ENCODE assay signal across 9 cellular contexts in the genomic region with DNA sequence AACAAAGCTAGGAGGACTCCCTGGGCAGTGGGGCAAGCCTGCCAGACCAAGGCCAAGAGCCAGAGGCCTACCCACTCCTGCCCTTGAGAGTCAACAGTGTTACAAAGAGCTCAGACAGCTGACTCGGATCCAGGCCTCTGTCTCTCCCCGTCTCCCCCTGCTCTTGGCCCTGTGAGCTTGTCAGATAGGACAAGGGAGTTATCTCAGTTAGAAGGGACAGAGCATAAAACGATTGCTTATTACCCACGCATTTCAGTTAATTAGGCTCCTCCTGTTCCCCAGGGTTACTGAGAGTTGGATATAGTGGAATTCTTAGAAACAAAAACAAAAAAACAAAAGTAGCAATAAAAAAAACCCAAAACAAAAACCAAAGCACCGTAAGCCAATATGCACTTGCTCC. TPM values are rescaled to one million over a fixed set of nuclear protein-coding genes. Genes with fewer than 3 reads are reported as not detected.
DNase-seq lines count a peak whose midpoint lies in the region; ATAC-seq and TF ChIP-seq lines count a peak whose summit lies in the region.
"Had no signal": no experiment of that assay in that cellular context is flagged by ENCODE, and none has a peak within 500 bp of the region (broad histone marks: within the 10 kb centered on the region; RNA-seq: fewer than 3 reads in every experiment).

No MANE protein-coding gene starts in this region.

- H3K4me1 ChIP-seq in CD8-positive, alpha-beta memory T cell (ENCODE audit: insufficient read depth, low read length): peaks cover 58% of the 10 kb centered on the region
- peaks cover 0 to 56% (median 26%) of the 10 kb centered on the region in 3 donors for H3K4me1 ChIP-seq in esophagus squamous epithelium

- peak overlapping the region; percentile 81 to 96 (median 89) for H3K27ac Mint-ChIP-seq in CD8-positive, alpha-beta memory T cell

- no peaks in the 10 kb centered on the region for H3K9me3 Mint-ChIP-seq in CD8-positive, alpha-beta memory T cell

- no peak for ATAC-seq in HG02763 (IDR thresholded peaks at IDR 0.05; ENCODE audit: unreplicated experiment)

- POLR2A ChIA-PET in CD8-positive, alpha-beta memory T cell (lab: Charles Lee): interaction anchor here (0.6 to 2.0 kb wide), 2 partner anchors 37 to 98 kb away, joined by 3 to 4 read pairs; a partner anchor contains a TSS
- POLR2A ChIA-PET in HEK293T (lab: Yijun Ruan, JAX): interaction anchor here (0.6 to 1.6 kb wide), 2 partner anchors 42 to 65 kb away, joined by 3 read pairs; no protein-coding TSS in a partner anchor

- intact Hi-C loops in esophagus squamous epithelium (cut with DNase I): no loop called here

- H3K27ac ChIP-seq in CD8-positive, alpha-beta memory T cell (ENCODE audit: low read depth, low read length): peak overlapping the region; percentile 65
- peak overlapping the region in 2 of 4 donors; percentile 87 to 92 for H3K27ac ChIP-seq in esophagus squamous epithelium
- H3K27ac ChIP-seq: neutrophil had no signal

- H3K36me3 Mint-ChIP-seq in CD8-positive, alpha-beta memory T cell: peaks cover 10 to 35% (median 10%) of the 10 kb centered on the region in 3 donors

- no peak for TF ChIP-seq POLR2A in esophagus squamous epithelium (IDR thresholded peaks at IDR 0.05)

- no peak for TF ChIP-seq CTCF in esophagus squamous epithelium (IDR thresholded peaks at IDR 0.05)

- no peaks in the 10 kb centered on the region for H3K9me3 ChIP-seq in CD8-positive, alpha-beta memory T cell (ENCODE audit: low read length)
- no peaks in the 10 kb centered on the region for H3K9me3 ChIP-seq in esophagus squamous epithelium
- H3K9me3 ChIP-seq: neutrophil had no signal

- peak overlapping the region; percentile 86 to 95 (median 93) for H3K4me3 Mint-ChIP-seq in CD8-positive, alpha-beta memory T cell

- peak overlapping the region; percentile 89 for H3K4me3 ChIP-seq in CD8-positive, alpha-beta memory T cell (ENCODE audit: low read length)
- H3K4me3 ChIP-seq in esophagus squamous epithelium: peak overlapping the region in 3 of 4 donors; percentile 72 to 97 (median 94)

- H3K36me3 ChIP-seq in CD8-positive, alpha-beta memory T cell (ENCODE audit: insufficient read depth, low read length): no peaks in the 10 kb centered on the region
- H3K36me3 ChIP-seq in esophagus squamous epithelium: peaks cover 0 to 18% (median 0%) of the 10 kb centered on the region in 3 donors
- H3K36me3 ChIP-seq: neutrophil had no signal

- CTCF ChIA-PET in CD8-positive, alpha-beta memory T cell (lab: Charles Lee): interaction anchor here (0.7 to 1.3 kb wide), 4 partner anchors 19 to 166 kb away, joined by 3 to 4 read pairs (median 3); no protein-coding TSS in a partner anchor
- CTCF ChIA-PET in HEK293T (lab: Yijun Ruan, JAX): interaction anchor here (2.6 kb wide), 1 partner anchor 20 kb away, joined by 11 read pairs; no protein-coding TSS in a partner anchor

- peaks cover 61 to 74% (median 65%) of the 10 kb centered on the region in 3 donors for H3K4me1 Mint-ChIP-seq in CD8-positive, alpha-beta memory T cell

- 37 to 50% methylated on average over 5 of the region's 5 CpGs for WGBS in esophagus squamous epithelium, 2 donors

- DNase-seq in CD8-positive, alpha-beta memory T cell: no peak
- DNase-seq in RKO (ENCODE audit: low spot score): peak; percentile 51
- no peak for DNase-seq in esophagus squamous epithelium (lab: John Stamatoyannopoulos, UW)
- peak; percentile 42 for DNase-seq in occipital lobe (lab: John Stamatoyannopoulos, UW)
- DNase-seq in HEK293T (ENCODE audit: extremely low spot score): no peak
- DNase-seq in NCI-H1436 treated with DMSO at 0.1 percent for 48 hours (lab: John Stamatoyannopoulos, UW): no peak
- DNase-seq in stimulated activated naive CD4-positive, alpha-beta T cell treated with Interleukin-2 at 50 U/mL for 16 hours (lab: John Stamatoyannopoulos, UW): no peak

- H3K27me3 ChIP-seq in CD8-positive, alpha-beta memory T cell (ENCODE audit: insufficient read depth, low read length, poor library complexity, severe bottlenecking): peaks cover 3% of the 10 kb centered on the region
- no peaks in the 10 kb centered on the region for H3K27me3 ChIP-seq in esophagus squamous epithelium

- no peaks in the 10 kb centered on the region for H3K27me3 Mint-ChIP-seq in CD8-positive, alpha-beta memory T cell

TF ChIP-seq in HEK293T, 16 proteins besides CTCF, POLR2A, EP300 and RAD21:
- no peak for TF ChIP-seq LEF1 (IDR thresholded peaks at IDR 0.05; ENCODE audit: borderline replicate concordance)

RNA-seq across cellular contexts. Expression of a gene that starts 1.3 kb away (rescaled TPM):
- total RNA-seq in CD8-positive, alpha-beta memory T cell: 10 to 100 TPM; 24.1 to 27.6 TPM
- polyA plus RNA-seq in CD8-positive, alpha-beta memory T cell: 16.5 TPM
- 10 to 100 TPM in 2 of 4 donors, 1 to 10 TPM in 2; 5.2 to 14.1 (median 8.3) TPM for total RNA-seq in esophagus squamous epithelium
- total RNA-seq in occipital lobe: 11.2 TPM

RNA-seq across cellular contexts. Expression of a gene that starts 36.4 kb away (rescaled TPM):
- 10 to 100 TPM; 37.1 to 39.7 TPM for total RNA-seq in CD8-positive, alpha-beta memory T cell
- 169 TPM for polyA plus RNA-seq in CD8-positive, alpha-beta memory T cell
- total RNA-seq in esophagus squamous epithelium (10 to 100 TPM in 1 of 4 donors, 1 to 10 TPM in 3; 3.0 to 19.3 (median 7.0) TPM), occipital lobe (11.7 TPM)

RNA-seq across cellular contexts. Expression of a gene that starts 38.3 kb away (rescaled TPM):
- total RNA-seq in CD8-positive, alpha-beta memory T cell: under 1 TPM; 0.31 to 0.38 TPM
- 2.6 TPM for polyA plus RNA-seq in CD8-positive, alpha-beta memory T cell
- total RNA-seq in esophagus squamous epithelium (under 1 TPM in 1 of 4 donors, not detected in 3; 0.57 TPM), occipital lobe (not detected)

Comparison
In these comparisons a context has a peak if more than half of its experiments do, and no peak if none do; other contexts are left out.
1. DNase-seq: peak in RKO (single experiment) and occipital lobe (single experiment); none in CD8-positive, alpha-beta memory T cell (0 of 5), esophagus squamous epithelium (single experiment), HEK293T (single experiment), NCI-H1436 treated with DMSO at 0.1 percent for 48 hours (single experiment) and stimulated activated naive CD4-positive, alpha-beta T cell treated with Interleukin-2 at 50 U/mL for 16 hours (single experiment).